Comparison of ENCODE assay signal across 1 cellular context in genomic region chr18:34976534-34976898, GRCh38.
A peak's percentile ranks its signal among the peaks of the same experiment; 100 is the strongest.
TF ChIP-seq lines count a peak whose summit lies in the region.

No MANE protein-coding gene starts in this region.

TF ChIP-seq in GM12878, 131 proteins besides CTCF, POLR2A, EP300 and RAD21 (continued from another document):
- TF ChIP-seq SUZ12 (IDR thresholded peaks at IDR 0.05; ENCODE audit: unreplicated experiment) = peak; percentile 84
- no peak for TF ChIP-seq ZNF622 (IDR thresholded peaks at IDR 0.05)
- TF ChIP-seq IRF5 (IDR thresholded peaks at IDR 0.05; ENCODE audit: borderline replicate concordance) = no peak
- TF ChIP-seq CBFB (IDR thresholded peaks at IDR 0.05; ENCODE audit: low read depth) = no peak
- no peak for TF ChIP-seq NFXL1 (IDR thresholded peaks at IDR 0.05; ENCODE audit: borderline replicate concordance)
- TF ChIP-seq PAX8 (IDR thresholded peaks at IDR 0.05) = no peak
